8 cellular contexts compared by ENCODE assay signal in the genomic region with DNA sequence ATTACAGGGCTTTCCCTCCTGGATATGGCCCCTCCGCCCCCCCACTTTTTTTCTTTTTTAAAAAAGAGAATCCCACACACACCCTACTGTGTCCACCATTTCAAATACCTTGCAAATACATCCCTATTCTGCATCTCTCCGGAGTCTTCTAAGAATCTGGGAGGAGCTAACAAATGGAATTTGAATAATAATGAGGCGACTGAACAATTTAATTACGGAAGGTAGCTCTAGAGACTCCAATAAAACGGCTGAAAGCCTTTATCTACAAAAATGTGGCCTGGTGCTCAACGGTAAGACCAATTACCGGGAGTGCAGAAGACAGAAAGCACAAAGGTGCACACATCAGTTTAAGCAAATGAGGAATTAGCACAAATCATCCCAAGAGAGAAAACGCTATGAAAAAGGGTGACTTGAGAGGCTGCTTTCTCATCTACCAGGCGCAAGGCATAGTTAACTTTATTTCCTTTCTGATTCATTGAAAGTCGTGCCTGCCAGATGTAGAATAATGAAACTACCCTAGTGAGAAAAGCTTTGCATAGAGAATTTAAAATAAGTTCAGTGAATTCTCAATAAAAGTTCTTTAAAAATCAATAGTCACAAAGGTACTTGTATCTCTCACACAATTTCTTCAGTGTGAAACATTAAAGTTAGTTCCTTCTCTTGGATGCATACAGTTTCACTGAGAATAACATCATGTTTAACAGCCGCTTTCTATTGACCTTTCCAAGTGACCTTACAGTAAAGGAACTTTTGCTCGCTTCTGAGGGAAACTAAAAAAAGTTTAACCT. TPM values are rescaled to one million over a fixed set of nuclear protein-coding genes. Genes with fewer than 3 reads are reported as not detected.
DNase-seq lines count a peak whose midpoint lies in the region; ATAC-seq and TF ChIP-seq lines count a peak whose summit lies in the region.

No MANE protein-coding gene starts in this region.

- DNase-seq in NT2/D1 (ENCODE audit: low read depth, low spot score) (no peak), sigmoid colon (no peak), germinal center (ENCODE audit: low spot score) (no peak)

- no peaks in the 10 kb centered on the region for H3K36me3 ChIP-seq in NT2/D1 (ENCODE audit: insufficient read depth, insufficient read length, low read length)
- no peaks in the 10 kb centered on the region for H3K36me3 ChIP-seq in esophagus (ENCODE audit: control insufficient read depth in 2 of 2, insufficient read depth in 2 of 2, low read length in 1 of 2)
- H3K36me3 ChIP-seq in sigmoid colon = no peaks in the 10 kb centered on the region

- H3K4me1 ChIP-seq in NT2/D1 (ENCODE audit: insufficient read depth, insufficient read length) (no peaks in the 10 kb centered on the region), esophagus (ENCODE audit: control insufficient read depth in 2 of 2, insufficient read depth in 2 of 2, low read length in 1 of 2) (peaks cover 2 to 12% of the 10 kb centered on the region in 2 donors), sigmoid colon (peaks cover 0 to 23% (median 12%) of the 10 kb centered on the region in 4 donors)

- WGBS in esophagus, 2 donors = 52 to 62% methylated on average over 12 of the region's 12 CpGs
- WGBS in sigmoid colon, 2 donors = 55 to 63% methylated on average over 12 of the region's 12 CpGs

- peak overlapping the region in 1 of 2 donors; percentile 53 for H3K27ac ChIP-seq in esophagus (ENCODE audit: low read depth in 2 of 2, low read length in 1 of 2)
- H3K27ac ChIP-seq in sigmoid colon = peak overlapping the region in 3 of 4 donors; percentile 64 to 77 (median 76)

- no peaks in the 10 kb centered on the region for H3K9me3 ChIP-seq in NT2/D1 (ENCODE audit: insufficient read depth, low read length)
- no peaks in the 10 kb centered on the region for H3K9me3 ChIP-seq in esophagus (ENCODE audit: control insufficient read depth in 2 of 2, insufficient read depth in 1 of 2, low read depth in 1 of 2, low read length in 1 of 2)
- H3K9me3 ChIP-seq in sigmoid colon = no peaks in the 10 kb centered on the region

- no peak for TF ChIP-seq POLR2A in sigmoid colon (IDR thresholded peaks at IDR 0.05)

- peaks cover 51% of the 10 kb centered on the region for H3K27me3 ChIP-seq in NT2/D1 (ENCODE audit: insufficient read depth, insufficient read length)
- no peaks in the 10 kb centered on the region for H3K27me3 ChIP-seq in esophagus (ENCODE audit: control insufficient read depth in 1 of 2, insufficient read depth in 2 of 2, low read length in 2 of 2)
- no peaks in the 10 kb centered on the region for H3K27me3 ChIP-seq in sigmoid colon

- TF ChIP-seq EP300 in sigmoid colon (IDR thresholded peaks at IDR 0.05) = no peak

- TF ChIP-seq CTCF in sigmoid colon (IDR thresholded peaks at IDR 0.05) = no peak

- no peak overlapping the region for H3K9ac ChIP-seq in NT2/D1 (ENCODE audit: insufficient read length, low read depth)

- peak overlapping the region; percentile 64 for H3K4me3 ChIP-seq in NT2/D1 (ENCODE audit: insufficient read length, low read depth)
- peak overlapping the region; percentile 63 to 86 for H3K4me3 ChIP-seq in esophagus (ENCODE audit: low read depth in 1 of 2, low read length in 2 of 2)
- peak overlapping the region in 3 of 4 donors; percentile 81 to 91 (median 86) for H3K4me3 ChIP-seq in sigmoid colon

- ATAC-seq in GM19463 (IDR thresholded peaks at IDR 0.05; ENCODE audit: unreplicated experiment) (peak; percentile 36), HG02852 (IDR thresholded peaks at IDR 0.05; ENCODE audit: unreplicated experiment) (no peak), esophagus mucosa (no peak), HG03045 (IDR thresholded peaks at IDR 0.05; ENCODE audit: unreplicated experiment) (no peak)

- intact Hi-C loops in sigmoid colon (cut with DNase I) = loop anchor here (5.0 kb wide), 2 partner anchors 38 to 448 kb away; a partner anchor contains a TSS

RNA-seq across cellular contexts. Expression of a gene that starts 1.6 kb away (rescaled TPM):
- polyA plus RNA-seq in esophagus = 10 to 100 TPM; 14.4 to 22.4 TPM
- total RNA-seq in sigmoid colon = 10 to 100 TPM; 11.8 to 19.8 (median 13.3) TPM
- polyA plus RNA-seq in sigmoid colon = 10 to 100 TPM in 1 of 3 donors, 1 to 10 TPM in 2; 2.8 to 12.0 (median 6.7) TPM
- total RNA-seq in esophagus mucosa = 40.4 TPM

RNA-seq across cellular contexts. Expression of a gene that starts 22.5 kb away (rescaled TPM):
- polyA plus RNA-seq in esophagus (1 to 10 TPM; 2.9 to 5.8 TPM), sigmoid colon (1 to 10 TPM; 1.7 to 4.8 (median 2.3) TPM)
- total RNA-seq in sigmoid colon (10 to 100 TPM in 3 of 4 donors, 1 to 10 TPM in 1; 8.0 to 21.6 (median 17.3) TPM), esophagus mucosa (9.9 TPM)

RNA-seq across cellular contexts. Expression of a gene that starts 57.9 kb away (rescaled TPM):
- polyA plus RNA-seq in esophagus = 10 to 100 TPM; 17.3 to 19.4 TPM
- 10 to 100 TPM; 29.5 to 36.7 (median 33.8) TPM for total RNA-seq in sigmoid colon
- 10 to 100 TPM; 31.6 to 50.4 (median 40.8) TPM for polyA plus RNA-seq in sigmoid colon
- 22.6 TPM for total RNA-seq in esophagus mucosa
